In genomic region chr12:89059061-89059460, GRCh38 we compare ENCODE assay signal across 1 cellular context.
TF ChIP-seq lines count a peak whose summit lies in the region.

No MANE protein-coding gene starts in this region.

TF ChIP-seq in HepG2, 621 proteins besides CTCF, POLR2A, EP300 and RAD21 (continued from another document):
- TF ChIP-seq AKNA (CRISPR knock-in tag; IDR thresholded peaks at IDR 0.05; ENCODE audit: borderline replicate concordance) (no peak), SP5 (CRISPR knock-in tag; IDR thresholded peaks at IDR 0.05; ENCODE audit: borderline replicate concordance, low read depth) (no peak), ZBTB39 (CRISPR knock-in tag; IDR thresholded peaks at IDR 0.05) (no peak), TFE3 (CRISPR knock-in tag; IDR thresholded peaks at IDR 0.05) (no peak), E2F5 (CRISPR knock-in tag; conservative IDR thresholded peaks at IDR 0.05) (no peak), ZNF703 (CRISPR knock-in tag; IDR thresholded peaks at IDR 0.05; ENCODE audit: borderline replicate concordance) (no peak), HOXD1 (CRISPR knock-in tag; IDR thresholded peaks at IDR 0.05) (no peak), SRF (IDR thresholded peaks at IDR 0.05; ENCODE audit: low read depth, low read length) (no peak), ZNF646 (CRISPR knock-in tag; IDR thresholded peaks at IDR 0.05) (no peak), ZNF343 (CRISPR knock-in tag; IDR thresholded peaks at IDR 0.05) (no peak), ZBTB20 (CRISPR knock-in tag; IDR thresholded peaks at IDR 0.05; ENCODE audit: borderline replicate concordance, low read depth) (no peak), ZBTB38 (CRISPR knock-in tag; IDR thresholded peaks at IDR 0.05) (no peak), ZNF660 (CRISPR knock-in tag; IDR thresholded peaks at IDR 0.05; ENCODE audit: borderline replicate concordance, low read depth) (no peak), ZBTB21 (CRISPR knock-in tag; IDR thresholded peaks at IDR 0.05) (no peak)
